ENCODE assay signal across 8 cellular contexts in the genomic region with DNA sequence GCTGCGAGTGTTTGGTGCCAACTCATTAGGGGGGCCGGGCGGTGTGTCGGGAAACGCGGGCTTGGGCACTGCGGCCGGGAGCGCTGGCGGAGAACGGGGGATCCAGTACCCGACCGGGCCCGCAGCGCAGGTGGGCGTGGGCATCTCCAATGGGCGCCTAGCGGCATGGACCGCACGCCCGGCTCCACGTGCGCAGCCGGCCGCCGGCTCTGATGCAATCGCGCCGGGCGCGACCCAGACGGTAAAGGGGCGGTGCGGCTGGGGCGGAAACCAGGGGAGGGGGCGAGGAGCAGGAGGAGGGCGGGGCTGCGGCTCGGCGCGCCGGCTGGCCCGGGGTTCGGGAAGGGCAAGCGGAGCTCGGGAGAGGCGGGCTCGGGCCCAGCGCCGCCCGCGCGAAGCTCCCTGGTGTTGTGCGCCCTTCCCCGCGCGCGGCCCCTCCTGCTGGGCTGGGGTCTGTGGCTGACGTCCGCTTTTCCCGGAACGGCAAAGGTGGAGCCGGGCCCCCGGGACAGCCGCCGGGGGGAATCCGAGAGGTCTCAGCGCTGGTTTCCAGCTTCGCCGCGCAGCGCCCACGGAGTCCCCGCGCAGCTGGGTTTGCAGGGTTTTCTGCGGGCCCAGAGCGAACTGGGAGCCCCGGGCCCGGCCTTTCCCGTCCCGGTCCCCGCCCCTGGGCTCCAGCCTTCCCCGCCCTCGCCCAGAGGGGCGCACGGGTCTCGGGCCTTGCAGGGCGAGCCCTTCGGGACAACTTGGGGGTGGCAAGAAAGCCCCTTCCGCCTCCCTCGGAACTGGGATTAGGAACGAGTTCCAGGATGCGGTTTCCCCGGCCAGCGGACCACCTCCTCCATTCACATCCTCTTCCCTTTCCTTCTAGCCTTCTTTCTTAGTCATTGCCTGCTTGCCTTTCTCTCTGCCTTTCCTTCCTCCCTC. TPM values are rescaled to one million over a fixed set of nuclear protein-coding genes. Genes with fewer than 3 reads are reported as not detected.
DNase-seq lines count a peak whose midpoint lies in the region; ATAC-seq and TF ChIP-seq lines count a peak whose summit lies in the region.

No MANE protein-coding gene starts in this region.

- intact Hi-C loops in esophagus squamous epithelium (cut with DNase I), result no loop called here

- H3K36me3 ChIP-seq in esophagus squamous epithelium, result no peaks in the 10 kb centered on the region

- peak overlapping the region; percentile 61 to 83 (median 77) for H3K4me3 ChIP-seq in esophagus squamous epithelium

- H3K36me3 Mint-ChIP-seq in activated T-cell treated with anti-CD3 and anti-CD28 coated beads, Interleukin-2, amount 50 U/mL, for 72 hours (ENCODE audit: insufficient read depth in 2 of 2), result peaks cover 2 to 9% of the 10 kb centered on the region in 2 donors
- no peaks in the 10 kb centered on the region for H3K36me3 Mint-ChIP-seq in naive B cell
- peaks cover 15% of the 10 kb centered on the region for H3K36me3 Mint-ChIP-seq in stimulated activated effector memory CD8-positive, alpha-beta T cell treated with anti-CD3 and anti-CD28 coated beads, Interleukin-12 subunit alpha, Interleukin-12 subunit beta, amount 100 ng/mL, for 72 hours

- no peak for TF ChIP-seq CTCF in esophagus squamous epithelium (IDR thresholded peaks at IDR 0.05)

- TF ChIP-seq POLR2A in esophagus squamous epithelium (IDR thresholded peaks at IDR 0.05), result peak in 2 of 4 donors; percentile 54 to 69

- 7 to 36% methylated on average over 6 of the region's 95 CpGs for WGBS in esophagus squamous epithelium, 2 donors

- H3K27me3 ChIP-seq in esophagus squamous epithelium, result no peaks in the 10 kb centered on the region

- H3K9me3 ChIP-seq in esophagus squamous epithelium, result no peaks in the 10 kb centered on the region

- peak overlapping the region; percentile 94 for H3K27ac Mint-ChIP-seq in activated T-cell treated with anti-CD3 and anti-CD28 coated beads, Interleukin-2, amount 50 U/mL, for 72 hours
- H3K27ac Mint-ChIP-seq in naive B cell, result peak overlapping the region; percentile 56 to 98 (median 82)
- H3K27ac Mint-ChIP-seq in stimulated activated effector memory CD8-positive, alpha-beta T cell treated with anti-CD3 and anti-CD28 coated beads, Interleukin-12 subunit alpha, Interleukin-12 subunit beta, amount 100 ng/mL, for 72 hours, result peak overlapping the region; percentile 82

- H3K4me1 Mint-ChIP-seq in activated T-cell treated with anti-CD3 and anti-CD28 coated beads, Interleukin-2, amount 50 U/mL, for 72 hours (ENCODE audit: low read depth), result peaks cover 61% of the 10 kb centered on the region
- H3K4me1 Mint-ChIP-seq in naive B cell, result peaks cover 13 to 31% (median 22%) of the 10 kb centered on the region in 3 donors
- H3K4me1 Mint-ChIP-seq in stimulated activated effector memory CD8-positive, alpha-beta T cell treated with anti-CD3 and anti-CD28 coated beads, Interleukin-12 subunit alpha, Interleukin-12 subunit beta, amount 100 ng/mL, for 72 hours, result peaks cover 28% of the 10 kb centered on the region

- peaks cover 18% of the 10 kb centered on the region for H3K27me3 Mint-ChIP-seq in activated T-cell treated with anti-CD3 and anti-CD28 coated beads, Interleukin-2, amount 50 U/mL, for 72 hours (ENCODE audit: low read depth)
- no peaks in the 10 kb centered on the region for H3K27me3 Mint-ChIP-seq in naive B cell

- H3K9me3 Mint-ChIP-seq in activated T-cell treated with anti-CD3 and anti-CD28 coated beads, Interleukin-2, amount 50 U/mL, for 72 hours, result no peaks in the 10 kb centered on the region
- H3K9me3 Mint-ChIP-seq in naive B cell, result no peaks in the 10 kb centered on the region
- H3K9me3 Mint-ChIP-seq in stimulated activated effector memory CD8-positive, alpha-beta T cell treated with anti-CD3 and anti-CD28 coated beads, Interleukin-12 subunit alpha, Interleukin-12 subunit beta, amount 100 ng/mL, for 72 hours, result no peaks in the 10 kb centered on the region

- peaks cover 0 to 21% (median 4%) of the 10 kb centered on the region in 3 donors for H3K4me1 ChIP-seq in esophagus squamous epithelium

- H3K4me3 Mint-ChIP-seq in activated T-cell treated with anti-CD3 and anti-CD28 coated beads, Interleukin-2, amount 50 U/mL, for 72 hours, result peak overlapping the region; percentile 97
- peak overlapping the region; percentile 78 to 96 (median 90) for H3K4me3 Mint-ChIP-seq in naive B cell
- peak overlapping the region; percentile 87 for H3K4me3 Mint-ChIP-seq in stimulated activated effector memory CD8-positive, alpha-beta T cell treated with anti-CD3 and anti-CD28 coated beads, Interleukin-12 subunit alpha, Interleukin-12 subunit beta, amount 100 ng/mL, for 72 hours

- ATAC-seq in GM21360 (IDR thresholded peaks at IDR 0.05; ENCODE audit: unreplicated experiment) (peak; percentile 65), naive B cell (ENCODE audit: low read depth in 2 of 2) (peak; percentile 69 to 73)
- peak; percentile 85 to 86 for ATAC-seq in activated T-cell treated with anti-CD3 and anti-CD28 coated beads, Interleukin-2, amount 50 U/mL, for 72 hours (replicated peaks in 1 of 2)
- ATAC-seq in stimulated activated effector memory CD8-positive, alpha-beta T cell treated with anti-CD3 and anti-CD28 coated beads, Interleukin-12 subunit alpha, Interleukin-12 subunit beta, amount 100 ng/mL, for 72 hours, result peak; percentile 87

- H3K27ac ChIP-seq in esophagus squamous epithelium, result peak overlapping the region; percentile 72 to 91 (median 90)

- peak; percentile 95 for DNase-seq in D341Med (ENCODE audit: low spot score)
- peak; percentile 82 for DNase-seq in HT1080 (ENCODE audit: low read depth)
- peak; percentile 88 to 89 for DNase-seq in activated T-cell treated with anti-CD3 and anti-CD28 coated beads, Interleukin-2, amount 50 U/mL, for 72 hours
- peak; percentile 14 for DNase-seq in esophagus squamous epithelium (lab: John Stamatoyannopoulos, UW)
- peak; percentile 79 for DNase-seq in naive B cell
- peak; percentile 65 to 86 for DNase-seq in stimulated activated effector memory CD8-positive, alpha-beta T cell treated with anti-CD3 and anti-CD28 coated beads, Interleukin-12 subunit alpha, Interleukin-12 subunit beta, amount 100 ng/mL, for 72 hours (ENCODE audit: low spot score in 2 of 2)

TF ChIP-seq in PFSK-1, 5 proteins besides CTCF, POLR2A, EP300 and RAD21:
- TF ChIP-seq SIN3A (IDR thresholded peaks at IDR 0.05; ENCODE audit: borderline replicate concordance, insufficient read depth, low read length) (peak; percentile 99), POLR2AphosphoS5 (IDR thresholded peaks at IDR 0.05; ENCODE audit: low read depth, low read length) (peak; percentile 84), FOXP2 (optimal IDR thresholded peaks at IDR 0.05; ENCODE audit: borderline replicate concordance, extremely low read depth, extremely low read length, insufficient read depth) (peak; percentile 90), TAF1 (IDR thresholded peaks at IDR 0.05; ENCODE audit: borderline replicate concordance, insufficient read depth, low read length) (peak; percentile 48; the same call in 1 of the 2 replicates)
- TF ChIP-seq, protein P1, sequence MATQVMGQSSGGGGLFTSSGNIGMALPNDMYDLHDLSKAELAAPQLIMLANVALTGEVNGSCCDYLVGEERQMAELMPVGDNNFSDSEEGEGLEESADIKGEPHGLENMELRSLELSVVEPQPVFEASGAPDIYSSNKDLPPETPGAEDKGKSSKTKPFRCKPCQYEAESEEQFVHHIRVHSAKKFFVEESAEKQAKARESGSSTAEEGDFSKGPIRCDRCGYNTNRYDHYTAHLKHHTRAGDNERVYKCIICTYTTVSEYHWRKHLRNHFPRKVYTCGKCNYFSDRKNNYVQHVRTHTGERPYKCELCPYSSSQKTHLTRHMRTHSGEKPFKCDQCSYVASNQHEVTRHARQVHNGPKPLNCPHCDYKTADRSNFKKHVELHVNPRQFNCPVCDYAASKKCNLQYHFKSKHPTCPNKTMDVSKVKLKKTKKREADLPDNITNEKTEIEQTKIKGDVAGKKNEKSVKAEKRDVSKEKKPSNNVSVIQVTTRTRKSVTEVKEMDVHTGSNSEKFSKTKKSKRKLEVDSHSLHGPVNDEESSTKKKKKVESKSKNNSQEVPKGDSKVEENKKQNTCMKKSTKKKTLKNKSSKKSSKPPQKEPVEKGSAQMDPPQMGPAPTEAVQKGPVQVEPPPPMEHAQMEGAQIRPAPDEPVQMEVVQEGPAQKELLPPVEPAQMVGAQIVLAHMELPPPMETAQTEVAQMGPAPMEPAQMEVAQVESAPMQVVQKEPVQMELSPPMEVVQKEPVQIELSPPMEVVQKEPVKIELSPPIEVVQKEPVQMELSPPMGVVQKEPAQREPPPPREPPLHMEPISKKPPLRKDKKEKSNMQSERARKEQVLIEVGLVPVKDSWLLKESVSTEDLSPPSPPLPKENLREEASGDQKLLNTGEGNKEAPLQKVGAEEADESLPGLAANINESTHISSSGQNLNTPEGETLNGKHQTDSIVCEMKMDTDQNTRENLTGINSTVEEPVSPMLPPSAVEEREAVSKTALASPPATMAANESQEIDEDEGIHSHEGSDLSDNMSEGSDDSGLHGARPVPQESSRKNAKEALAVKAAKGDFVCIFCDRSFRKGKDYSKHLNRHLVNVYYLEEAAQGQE (IDR thresholded peaks at IDR 0.05; ENCODE audit: insufficient read depth in 1 of 2, low read depth in 2 of 2, low read length in 2 of 2), result peak in 1 of 2 experiments; percentile 5; a peak in 1 of 4 replicates

RNA-seq across cellular contexts. Expression of a gene that starts 0.9 kb away (rescaled TPM):
- total RNA-seq in HT1080 (2014; rRNA removed; shearing (Covaris generic)), result 44.6 and 65.7 TPM in 2 replicates
- polyA plus RNA-seq in HT1080 (2015; cell fraction: cytosol; rRNA removed), result 114 and 138 TPM in 2 replicates
- 124 and 160 TPM in 2 replicates for polyA plus RNA-seq in HT1080 (2015; cell fraction: nucleus; rRNA removed)
- polyA plus RNA-seq in PFSK-1 (2012; ENCODE audit: insufficient read length, low read depth), result 120 TPM
- 100 to 1,000 TPM; 138 to 155 TPM for total RNA-seq in activated T-cell treated with anti-CD3 and anti-CD28 coated beads, Interleukin-2, amount 50 U/mL, for 72 hours
- total RNA-seq in esophagus squamous epithelium, result 10 to 100 TPM in 2 of 4 donors, 1 to 10 TPM in 2; 2.4 to 19.2 (median 8.0) TPM
- polyA plus RNA-seq in naive B cell (ENCODE audit: low read depth in 6 of 6), result 1 to 10 TPM in 5 of 6 donors, under 1 TPM in 1; 0.45 to 2.5 (median 1.5) TPM

Comparison
In these comparisons a context has a peak if more than half of its experiments do, and no peak if none do; other contexts are left out.
1. Peak in every context shown above with its lines: DNase-seq, ATAC-seq, H3K4me3 ChIP-seq and H3K27ac ChIP-seq.
2. DNase-seq: peak in every context shown above with its lines; median percentile 95 in D341Med; 88 in activated T-cell treated with anti-CD3 and anti-CD28 coated beads, Interleukin-2, amount 50 U/mL, for 72 hours; 82 in HT1080; 79 in naive B cell; 76 in stimulated activated effector memory CD8-positive, alpha-beta T cell treated with anti-CD3 and anti-CD28 coated beads, Interleukin-12 subunit alpha, Interleukin-12 subunit beta, amount 100 ng/mL, for 72 hours; 14 in esophagus squamous epithelium.